23 cellular contexts compared by ENCODE assay signal in genomic region chr15:80557441-80558234, GRCh38.
"Had no signal": no experiment of that assay in that cellular context is flagged by ENCODE, and none has a peak within 500 bp of the region (broad histone marks: within the 10 kb centered on the region; RNA-seq: fewer than 3 reads in every experiment).

No MANE protein-coding gene starts in this region.

- H3K27me3 ChIP-seq: neural progenitor cell, right atrium auricular region, suprapubic skin had no signal

- H3K9me3 Mint-ChIP-seq: effector memory CD8-positive, alpha-beta T cell; natural killer cell treated with Interleukin-12 subunit alpha and Interleukin-12 subunit beta and Interleukin-15 and Interleukin-18, amount 100 ng/mL, for 72 hours; neural progenitor cell; stimulated activated naive CD8-positive, alpha-beta T cell treated with anti-CD3 and anti-CD28 coated beads, Interleukin-15, amount 100 ng/mL, for 72 hours had no signal

- H3K4me3 Mint-ChIP-seq: effector memory CD8-positive, alpha-beta T cell; mesothelial cell of epicardium; naive B cell; natural killer cell treated with Interleukin-12 subunit alpha and Interleukin-12 subunit beta and Interleukin-15 and Interleukin-18, amount 100 ng/mL, for 72 hours; neural progenitor cell; stimulated activated naive CD8-positive, alpha-beta T cell treated with anti-CD3 and anti-CD28 coated beads, Interleukin-15, amount 100 ng/mL, for 72 hours had no signal

- H3K4me1 ChIP-seq: neural progenitor cell, prostate gland, right atrium auricular region had no signal

- H3K27ac Mint-ChIP-seq: effector memory CD8-positive, alpha-beta T cell; mesothelial cell of epicardium; natural killer cell treated with Interleukin-12 subunit alpha and Interleukin-12 subunit beta and Interleukin-15 and Interleukin-18, amount 100 ng/mL, for 72 hours; neural progenitor cell had no signal

- H3K4me1 Mint-ChIP-seq: mesothelial cell of epicardium; naive B cell; neural progenitor cell; stimulated activated naive CD8-positive, alpha-beta T cell treated with anti-CD3 and anti-CD28 coated beads, Interleukin-15, amount 100 ng/mL, for 72 hours had no signal

- H3K4me3 ChIP-seq: coronary artery, mucosa of descending colon, neural progenitor cell, prostate gland, right atrium auricular region, smooth muscle cell, suprapubic skin had no signal

- ATAC-seq: effector memory CD8-positive, alpha-beta T cell; left lobe of liver; mucosa of descending colon; natural killer cell treated with Interleukin-12 subunit alpha and Interleukin-12 subunit beta and Interleukin-15 and Interleukin-18, amount 100 ng/mL, for 72 hours; sciatic nerve; stimulated activated naive CD8-positive, alpha-beta T cell treated with anti-CD3 and anti-CD28 coated beads, Interleukin-15, amount 100 ng/mL, for 72 hours had no signal

- H3K9me3 ChIP-seq: mucosa of descending colon, prostate gland, right atrium auricular region, suprapubic skin had no signal

- DNase-seq: dermis blood vessel endothelial cell; effector memory CD8-positive, alpha-beta T cell; erythroblast; head of caudate nucleus; mucosa of descending colon; naive B cell; stimulated activated CD4-positive, alpha-beta T cell treated with anti-CD3 and anti-CD28 coated beads, Interleukin-12 subunit alpha, Interleukin-12 subunit beta, amount 100 ng/mL, for 4 hours; stimulated activated CD4-positive, alpha-beta T cell treated with anti-CD3 and anti-CD28 coated beads, Interleukin-1b, Interleukin-23, amount 100 ng/mL, for 48 hours; stimulated activated CD4-positive, alpha-beta T cell treated with anti-CD3 and anti-CD28 coated beads, Interleukin-4, amount 100 ng/mL, for 1 hour; stimulated activated CD8-positive, alpha-beta memory T cell treated with anti-CD3 and anti-CD28 coated beads, Interleukin-4, amount 100 ng/mL, for 48 hours; stimulated activated naive CD4-positive, alpha-beta T cell; stimulated activated naive CD8-positive, alpha-beta T cell treated with anti-CD3 and anti-CD28 coated beads, Interleukin-15, amount 100 ng/mL, for 72 hours; trophoblast cell had no signal

- H3K36me3 ChIP-seq: neural progenitor cell, prostate gland, right atrium auricular region, suprapubic skin had no signal

- H3K36me3 Mint-ChIP-seq: naive B cell; natural killer cell treated with Interleukin-12 subunit alpha and Interleukin-12 subunit beta and Interleukin-15 and Interleukin-18, amount 100 ng/mL, for 72 hours had no signal
